In genomic region chr1:27357281-27358037, GRCh38 we compare ENCODE assay signal across 8 cellular contexts. TPM values are rescaled to one million over a fixed set of nuclear protein-coding genes. Genes with fewer than 3 reads are reported as not detected.
DNase-seq lines count a peak whose midpoint lies in the region; ATAC-seq, FAIRE-seq and TF ChIP-seq lines count a peak whose summit lies in the region.

No MANE protein-coding gene starts in this region.

- peaks cover 49% of the 10 kb centered on the region for H3K27me3 Mint-ChIP-seq in WTC11 (ENCODE audit: low read depth)

- no peaks in the 10 kb centered on the region for H3K4me1 ChIP-seq in breast epithelium

- POLR2A ChIA-PET in WTC11 (lab: Charles Lee) = interaction anchor here (0.6 to 1.2 kb wide), 3 partner anchors 9 to 71 kb away, joined by 3 to 6 read pairs (median 4); no protein-coding TSS in a partner anchor

- CTCF ChIA-PET in WTC11 (lab: Charles Lee) = interaction anchor here (0.5 to 11.0 kb wide), 55 partner anchors 9 to 350 kb away, joined by 3 to 258 read pairs (median 5); partner anchors contain the start of genes CD164L2, FCN3, GPR3 and MAP3K6

- H3K4me3 Mint-ChIP-seq in WTC11 = peak overlapping the region; percentile 37

- peak; percentile 92 for FAIRE-seq in GM12892 (lab: Jason Lieb, UNC)

- H3K4me3 ChIP-seq in breast epithelium = peak overlapping the region in 2 of 3 donors; percentile 3 to 44

- TF ChIP-seq CTCF in 22Rv1 (IDR thresholded peaks at IDR 0.05) (peak; percentile 95), WTC11 (IDR thresholded peaks at IDR 0.05) (peak; percentile 100), breast epithelium (IDR thresholded peaks at IDR 0.05) (peak; percentile 94 to 97 (median 96))

- ATAC-seq in WTC11 = peak; percentile 70
- no peak for ATAC-seq in GM21529 (IDR thresholded peaks at IDR 0.05; ENCODE audit: unreplicated experiment)

- no peaks in the 10 kb centered on the region for H3K9me3 ChIP-seq in breast epithelium

- H3K27ac Mint-ChIP-seq in WTC11 = no peak overlapping the region

- no peak for TF ChIP-seq POLR2A in GM12892 (IDR thresholded peaks at IDR 0.05; ENCODE audit: low read depth, low read length)
- no peak for TF ChIP-seq POLR2A in breast epithelium (IDR thresholded peaks at IDR 0.05)

- DNase-seq in GM12892 (ENCODE audit: insufficient read length) (peak; percentile 95), NAMALWA (ENCODE audit: low spot score) (peak; percentile 74), WTC11 (ENCODE audit: low spot score) (peak; percentile 87), breast epithelium (ENCODE audit: low spot score in 2 of 2) (peak; percentile 65 to 83), kidney glomerular epithelial cell (lab: John Stamatoyannopoulos, UW) (peak; percentile 36)
- DNase-seq in stimulated activated CD4-positive, alpha-beta T cell treated with anti-CD3 and anti-CD28 coated beads, Interleukin-1b, Interleukin-23, amount 100 ng/mL, for 48 hours = peak; percentile 83

- H3K4me1 Mint-ChIP-seq in WTC11 = peaks cover 17% of the 10 kb centered on the region

- no peaks in the 10 kb centered on the region for H3K36me3 Mint-ChIP-seq in WTC11

- no peaks in the 10 kb centered on the region for H3K27me3 ChIP-seq in breast epithelium

- intact Hi-C loops in breast epithelium (cut with DNase I; ENCODE audit: low total_unique reads) = no loop called here

- H3K9me3 Mint-ChIP-seq in WTC11 = no peaks in the 10 kb centered on the region

- H3K27ac ChIP-seq in 22Rv1 (peak overlapping the region; percentile 39; the same call in 1 of the 2 replicates), breast epithelium (peak overlapping the region; percentile 10 to 52)

- H3K36me3 ChIP-seq in breast epithelium = no peaks in the 10 kb centered on the region

TF ChIP-seq in WTC11, 78 proteins besides CTCF, POLR2A, EP300 and RAD21 (continues in another document):
- TF ChIP-seq NR3C1 (CRISPR knock-in tag; conservative IDR thresholded peaks at IDR 0.05; ENCODE audit: low read depth) (no peak), MAX (CRISPR knock-in tag; IDR thresholded peaks at IDR 0.05) (peak; percentile 74), FOXP1 (CRISPR knock-in tag; IDR thresholded peaks at IDR 0.05; ENCODE audit: borderline replicate concordance) (peak; percentile 70; the same call in 1 of the 2 replicates), NFYB (CRISPR knock-in tag; conservative IDR thresholded peaks at IDR 0.05; ENCODE audit: low read depth) (no peak), JUN (CRISPR knock-in tag; IDR thresholded peaks at IDR 0.05) (no peak), ZBTB21 (CRISPR knock-in tag; IDR thresholded peaks at IDR 0.05; ENCODE audit: borderline replicate concordance) (no peak), ATF1 (CRISPR knock-in tag; IDR thresholded peaks at IDR 0.05) (no peak), GTF2I (CRISPR knock-in tag; conservative IDR thresholded peaks at IDR 0.05) (no peak), FOXP4 (CRISPR knock-in tag; IDR thresholded peaks at IDR 0.05) (0 out of 2 replicates have a peak, but pooled peaks have one; percentile 34), EMX1 (CRISPR knock-in tag; IDR thresholded peaks at IDR 0.05) (no peak), NR1H2 (CRISPR knock-in tag; IDR thresholded peaks at IDR 0.05) (no peak), SOX15 (CRISPR knock-in tag; IDR thresholded peaks at IDR 0.05) (no peak), CBFB (CRISPR knock-in tag; IDR thresholded peaks at IDR 0.05; ENCODE audit: low read depth) (no peak), GRHL2 (CRISPR knock-in tag; IDR thresholded peaks at IDR 0.05; ENCODE audit: insufficient replicate concordance, severe bottlenecking) (no peak), SP1 (CRISPR knock-in tag; conservative IDR thresholded peaks at IDR 0.05) (peak; percentile 75), GABPB1 (CRISPR knock-in tag; IDR thresholded peaks at IDR 0.05) (no peak), NFATC4 (CRISPR knock-in tag; IDR thresholded peaks at IDR 0.05) (no peak), HMGA2 (CRISPR knock-in tag; IDR thresholded peaks at IDR 0.05) (no peak), ATF2 (CRISPR knock-in tag; IDR thresholded peaks at IDR 0.05; ENCODE audit: borderline replicate concordance, low read depth) (no peak), E2F1 (CRISPR knock-in tag; IDR thresholded peaks at IDR 0.05) (no peak), TEAD4 (CRISPR knock-in tag; IDR thresholded peaks at IDR 0.05) (no peak), ETV6 (CRISPR knock-in tag; IDR thresholded peaks at IDR 0.05) (no peak), ZBTB43 (CRISPR knock-in tag; IDR thresholded peaks at IDR 0.05) (no peak), ERG (CRISPR knock-in tag; IDR thresholded peaks at IDR 0.05) (no peak), NR2C2 (CRISPR knock-in tag; IDR thresholded peaks at IDR 0.05) (no peak), JAZF1 (CRISPR knock-in tag; IDR thresholded peaks at IDR 0.05) (no peak)

RNA-seq across cellular contexts. Expression of gene MAP3K6, which starts 9.3 kb away (rescaled TPM):
- 8.7 TPM for polyA plus RNA-seq in GM12892 (2012; ENCODE audit: missing spikeins)
- total RNA-seq in WTC11 (2021) (13.3 to 15.0 TPM (median 14.0 TPM) in 3 replicates), breast epithelium (10 to 100 TPM; 29.4 to 67.5 (median 52.0) TPM)

RNA-seq across cellular contexts. Expression of gene SYTL1, which starts 15.6 kb away (rescaled TPM):
- polyA plus RNA-seq in GM12892 (2012; ENCODE audit: missing spikeins) = 4.5 TPM
- 18.0 to 19.7 TPM (median 18.5 TPM) in 3 replicates for total RNA-seq in WTC11 (2021)
- 10 to 100 TPM in 2 of 3 donors, under 1 TPM in 1; 0.96 to 33.1 (median 22.3) TPM for total RNA-seq in breast epithelium

RNA-seq across cellular contexts. Expression of gene FCN3, which starts 17.2 kb away (rescaled TPM):
- 0.47 TPM for polyA plus RNA-seq in GM12892 (2012; ENCODE audit: missing spikeins)
- total RNA-seq in WTC11 (2021) = 0.98 to 1.6 TPM (median 1.3 TPM) in 3 replicates
- 10 to 100 TPM in 1 of 3 donors, 1 to 10 TPM in 2; 6.0 to 10.5 (median 7.4) TPM for total RNA-seq in breast epithelium

RNA-seq across cellular contexts. Expression of gene CD164L2, which starts 25.7 kb away (rescaled TPM):
- 0.17 TPM for polyA plus RNA-seq in GM12892 (2012; ENCODE audit: missing spikeins)
- total RNA-seq in WTC11 (2021) (3.0 to 5.5 TPM (median 4.3 TPM) in 3 replicates), breast epithelium (1 to 10 TPM in 1 of 3 donors, under 1 TPM in 1, not detected in 1; 0.66 to 5.3 TPM)

RNA-seq across cellular contexts. Expression of gene GPR3, which starts 35.0 kb away (rescaled TPM):
- polyA plus RNA-seq in GM12892 (2012; ENCODE audit: missing spikeins) = 0.42 TPM
- total RNA-seq in WTC11 (2021) (7.8 to 12.4 TPM (median 7.8 TPM) in 3 replicates), breast epithelium (under 1 TPM in 2 of 3 donors, not detected in 1; 0.16 to 0.66 TPM)

Comparison
In these comparisons a context has a peak if more than half of its experiments do, and no peak if none do; other contexts are left out.
1. DNase-seq: peak in every context shown above with its lines; median percentile 95 in GM12892; 87 in WTC11; 83 in stimulated activated CD4-positive, alpha-beta T cell treated with anti-CD3 and anti-CD28 coated beads, Interleukin-1b, Interleukin-23, amount 100 ng/mL, for 48 hours; 74 in NAMALWA; 74 in breast epithelium; 36 in kidney glomerular epithelial cell.